Comparison of ENCODE assay signal across 21 cellular contexts in genomic region chr15:81573098-81573746, GRCh38.
DNase-seq lines count a peak whose midpoint lies in the region; ATAC-seq and TF ChIP-seq lines count a peak whose summit lies in the region.
"Had no signal": no experiment of that assay in that cellular context is flagged by ENCODE, and none has a peak within 500 bp of the region (broad histone marks: within the 10 kb centered on the region; RNA-seq: fewer than 3 reads in every experiment).

No MANE protein-coding gene starts in this region.

- no peak overlapping the region for H3K27ac Mint-ChIP-seq in endodermal cell
- H3K27ac Mint-ChIP-seq in CD8-positive, alpha-beta memory T cell, result no peak overlapping the region
- H3K27ac Mint-ChIP-seq: activated naive CD4-positive, alpha-beta T cell treated with anti-CD3 and anti-CD28 coated beads, Interleukin-2, amount 10 ng/mL, durations not matched to agents 7 days and 5 days; activated T-helper 1 cell treated with anti-CD3 and anti-CD28 coated beads, Interleukin-12 subunit alpha, Interleukin-12 subunit beta, Interleukin-2, Interleukin-4 antibody, amounts not matched to agents 30 ng/mL and 10 ng/mL and 1 ng/mL, durations not matched to agents 14 hours and 24 hours and 36 hours; brain; CD14-positive monocyte; naive thymus-derived CD4-positive, alpha-beta T cell had no signal

- H3K36me3 Mint-ChIP-seq in endodermal cell (ENCODE audit: low read depth), result no peaks in the 10 kb centered on the region
- no peaks in the 10 kb centered on the region for H3K36me3 Mint-ChIP-seq in CD8-positive, alpha-beta memory T cell
- H3K36me3 Mint-ChIP-seq: activated naive CD4-positive, alpha-beta T cell treated with anti-CD3 and anti-CD28 coated beads, Interleukin-2, amount 10 ng/mL, durations not matched to agents 7 days and 5 days; brain; CD14-positive monocyte; naive thymus-derived CD4-positive, alpha-beta T cell had no signal

- H3K4me3 Mint-ChIP-seq in endodermal cell, result no peak overlapping the region
- no peak overlapping the region for H3K4me3 Mint-ChIP-seq in CD8-positive, alpha-beta memory T cell
- H3K4me3 Mint-ChIP-seq: activated naive CD4-positive, alpha-beta T cell treated with anti-CD3 and anti-CD28 coated beads, Interleukin-2, amount 10 ng/mL, durations not matched to agents 7 days and 5 days; activated T-helper 1 cell treated with anti-CD3 and anti-CD28 coated beads, Interleukin-12 subunit alpha, Interleukin-12 subunit beta, Interleukin-2, Interleukin-4 antibody, amounts not matched to agents 30 ng/mL and 10 ng/mL and 1 ng/mL, durations not matched to agents 14 hours and 24 hours and 36 hours; brain; CD14-positive monocyte; naive thymus-derived CD4-positive, alpha-beta T cell had no signal

- H3K4me1 Mint-ChIP-seq in endodermal cell, result no peaks in the 10 kb centered on the region
- H3K4me1 Mint-ChIP-seq in CD8-positive, alpha-beta memory T cell, result no peaks in the 10 kb centered on the region
- H3K4me1 Mint-ChIP-seq: activated naive CD4-positive, alpha-beta T cell treated with anti-CD3 and anti-CD28 coated beads, Interleukin-2, amount 10 ng/mL, durations not matched to agents 7 days and 5 days; CD14-positive monocyte; naive thymus-derived CD4-positive, alpha-beta T cell had no signal

- H3K9ac ChIP-seq in endodermal cell (ENCODE audit: extremely low read depth, low read length, poor library complexity, severe bottlenecking), result no peak overlapping the region

- WGBS in endodermal cell (ENCODE audit: insufficient coverage in 1 of 2, insufficient read length in 1 of 2), 2 experiments, result 76 to 92% methylated on average over 7 to 9 of the region's 9 CpGs

- no peaks in the 10 kb centered on the region for H3K4me1 ChIP-seq in endodermal cell (ENCODE audit: control insufficient read depth, insufficient read depth, low read length)
- H3K4me1 ChIP-seq in CD8-positive, alpha-beta memory T cell (ENCODE audit: insufficient read depth, low read length), result no peaks in the 10 kb centered on the region
- H3K4me1 ChIP-seq: testis, uterus had no signal

- no peaks in the 10 kb centered on the region for H3K36me3 ChIP-seq in endodermal cell (ENCODE audit: control insufficient read depth, insufficient read depth, low read length)
- no peaks in the 10 kb centered on the region for H3K36me3 ChIP-seq in CD8-positive, alpha-beta memory T cell (ENCODE audit: insufficient read depth, low read length)
- H3K36me3 ChIP-seq: uterus had no signal

- CTCF ChIA-PET in CD8-positive, alpha-beta memory T cell (lab: Charles Lee), result no interaction called here

- POLR2A ChIA-PET in CD8-positive, alpha-beta memory T cell (lab: Charles Lee), result no interaction called here

- ATAC-seq in GM18498 (IDR thresholded peaks at IDR 0.05; ENCODE audit: unreplicated experiment) (peak; percentile 47), HG02610 (IDR thresholded peaks at IDR 0.05; ENCODE audit: unreplicated experiment) (peak; percentile 69)
- ATAC-seq: activated CD4-positive, CD25-positive, alpha-beta regulatory T cell treated with anti-CD3 and anti-CD28 coated beads, Interleukin-2, amount 50 U/mL, for 24 hours; naive thymus-derived CD4-positive, alpha-beta T cell had no signal

- H3K27me3 Mint-ChIP-seq in endodermal cell (ENCODE audit: insufficient read depth), result peaks cover 1% of the 10 kb centered on the region
- H3K27me3 Mint-ChIP-seq in CD8-positive, alpha-beta memory T cell, result peaks cover 3 to 32% of the 10 kb centered on the region in 2 donors

- TF ChIP-seq CTCF in endodermal cell (conservative IDR thresholded peaks at IDR 0.05), result no peak

- DNase-seq in NCI-H345 (lab: John Stamatoyannopoulos, UW) (peak; percentile 53), endodermal cell (peak; percentile 54), OCI-M2 (lab: John Stamatoyannopoulos, UW; ENCODE audit: unreplicated experiment) (no peak), putamen (ENCODE audit: low spot score) (no peak)
- no peak for DNase-seq in CD8-positive, alpha-beta memory T cell
- DNase-seq: activated CD4-positive, alpha-beta T cell treated with anti-CD3 and anti-CD28 coated beads, Interleukin-2, amount 50 U/mL, for 48 hours; activated naive CD4-positive, alpha-beta T cell treated with anti-CD3 and anti-CD28 coated beads, Interleukin-2, amount 10 ng/mL, durations not matched to agents 7 days and 5 days; Karpas-422; midbrain; naive thymus-derived CD4-positive, alpha-beta T cell; NCI-H1694; stimulated activated naive CD4-positive, alpha-beta T cell treated with Interleukin-2 at 50 U/mL for 16 hours; T-helper 1 cell; testis; uterus had no signal

- H3K4me3 ChIP-seq in endodermal cell (ENCODE audit: low read length), result no peak overlapping the region
- no peak overlapping the region for H3K4me3 ChIP-seq in CD8-positive, alpha-beta memory T cell (ENCODE audit: low read length)
- H3K4me3 ChIP-seq: testis, uterus had no signal

- no peak overlapping the region for H3K27ac ChIP-seq in endodermal cell (ENCODE audit: low read depth, low read length)
- no peak overlapping the region for H3K27ac ChIP-seq in CD8-positive, alpha-beta memory T cell (ENCODE audit: low read depth, low read length)
- H3K27ac ChIP-seq: testis, uterus had no signal

- H3K9me3 Mint-ChIP-seq in endodermal cell, result no peaks in the 10 kb centered on the region
- H3K9me3 Mint-ChIP-seq in CD8-positive, alpha-beta memory T cell, result peaks cover 0 to 5% (median 0%) of the 10 kb centered on the region in 5 donors
- H3K9me3 Mint-ChIP-seq: activated naive CD4-positive, alpha-beta T cell treated with anti-CD3 and anti-CD28 coated beads, Interleukin-2, amount 10 ng/mL, durations not matched to agents 7 days and 5 days; activated T-helper 1 cell treated with anti-CD3 and anti-CD28 coated beads, Interleukin-12 subunit alpha, Interleukin-12 subunit beta, Interleukin-2, Interleukin-4 antibody, amounts not matched to agents 30 ng/mL and 10 ng/mL and 1 ng/mL, durations not matched to agents 14 hours and 24 hours and 36 hours had no signal

- H3K27me3 ChIP-seq in endodermal cell (ENCODE audit: control insufficient read depth, insufficient read depth, low read length, poor library complexity, severe bottlenecking), result no peaks in the 10 kb centered on the region
- H3K27me3 ChIP-seq in CD8-positive, alpha-beta memory T cell (ENCODE audit: insufficient read depth, low read length, poor library complexity, severe bottlenecking), result no peaks in the 10 kb centered on the region
- H3K27me3 ChIP-seq: testis, uterus had no signal

- H3K9me3 ChIP-seq in endodermal cell (ENCODE audit: control insufficient read depth, low read length), result no peaks in the 10 kb centered on the region
- no peaks in the 10 kb centered on the region for H3K9me3 ChIP-seq in CD8-positive, alpha-beta memory T cell (ENCODE audit: low read length)
- H3K9me3 ChIP-seq: testis, uterus had no signal

Comparison
In these comparisons a context has a peak if more than half of its experiments do, and no peak if none do; other contexts are left out.
1. DNase-seq: peak in NCI-H345 (single experiment) and endodermal cell (single experiment); none in OCI-M2 (single experiment), CD8-positive, alpha-beta memory T cell (0 of 5) and putamen (single experiment).